Comparison of ENCODE assay signal across 11 cellular contexts in the genomic region with DNA sequence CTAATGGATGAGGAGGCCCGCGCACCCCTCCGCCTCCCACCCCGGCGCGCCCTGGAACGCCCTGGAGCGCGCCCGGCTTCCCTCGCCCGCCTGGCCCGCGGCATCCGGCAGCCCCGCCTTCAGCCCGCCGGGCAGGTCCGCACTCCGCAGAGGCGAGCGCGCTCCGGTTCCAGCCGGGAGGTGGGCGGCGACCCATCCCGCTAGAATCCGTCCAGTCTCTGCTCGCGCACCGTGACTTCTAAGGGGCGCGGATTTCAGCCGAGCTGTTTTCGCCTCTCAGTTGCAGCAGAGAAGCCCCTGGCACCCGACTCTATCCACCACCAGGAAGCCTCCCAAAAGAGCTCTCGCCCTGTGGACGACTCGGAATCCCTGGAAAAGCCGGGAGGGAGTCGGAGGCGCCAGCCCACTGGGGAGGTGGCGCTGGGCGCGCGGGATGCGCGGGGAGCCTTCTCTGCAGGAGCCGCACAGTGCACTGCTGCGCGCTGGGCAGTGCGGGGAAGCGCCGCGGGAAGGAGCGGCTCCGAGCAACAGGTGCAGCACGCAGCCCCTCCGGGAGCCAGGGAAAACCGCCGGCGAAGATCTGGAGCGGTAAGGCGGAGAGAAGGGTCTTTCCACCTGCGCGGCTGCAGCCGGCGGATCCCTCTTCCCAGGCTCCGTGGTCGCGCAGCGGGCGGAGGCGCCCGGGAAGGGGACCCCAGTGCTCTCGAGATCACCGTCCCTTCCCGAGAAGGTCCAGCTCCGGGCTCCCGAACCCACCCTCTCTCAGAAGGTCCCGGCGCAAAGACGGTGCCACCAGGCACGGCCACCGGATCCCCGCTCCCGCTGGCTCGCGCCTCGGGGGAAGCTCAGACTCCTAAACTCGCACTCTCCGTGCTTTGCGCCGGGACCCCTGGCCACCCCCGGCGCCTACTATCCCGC. TPM values are rescaled to one million over a fixed set of nuclear protein-coding genes. Genes with fewer than 3 reads are reported as not detected.
DNase-seq lines count a peak whose midpoint lies in the region; ATAC-seq, FAIRE-seq and TF ChIP-seq lines count a peak whose summit lies in the region.
"Had no signal": no experiment of that assay in that cellular context is flagged by ENCODE, and none has a peak within 500 bp of the region (broad histone marks: within the 10 kb centered on the region; RNA-seq: fewer than 3 reads in every experiment).

A gene with protein sequence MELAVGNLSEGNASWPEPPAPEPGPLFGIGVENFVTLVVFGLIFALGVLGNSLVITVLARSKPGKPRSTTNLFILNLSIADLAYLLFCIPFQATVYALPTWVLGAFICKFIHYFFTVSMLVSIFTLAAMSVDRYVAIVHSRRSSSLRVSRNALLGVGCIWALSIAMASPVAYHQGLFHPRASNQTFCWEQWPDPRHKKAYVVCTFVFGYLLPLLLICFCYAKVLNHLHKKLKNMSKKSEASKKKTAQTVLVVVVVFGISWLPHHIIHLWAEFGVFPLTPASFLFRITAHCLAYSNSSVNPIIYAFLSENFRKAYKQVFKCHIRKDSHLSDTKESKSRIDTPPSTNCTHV (plus strand): TSS at position 266 of the 918 bp plus-strand sequence. CDS start 701 bp downstream, outside the sequence.

- H3K36me3 ChIP-seq in endothelial cell of umbilical vein (ENCODE audit: control insufficient read depth in 2 of 2, extremely low read depth in 1 of 2, insufficient read depth in 2 of 2, low read length in 2 of 2) = no peaks in the 10 kb centered on the region

- no peaks in the 10 kb centered on the region for H3K4me1 ChIP-seq in endothelial cell of umbilical vein (ENCODE audit: control insufficient read depth, extremely low read depth, insufficient read depth, low read length)

- H3K9me3 ChIP-seq in endothelial cell of umbilical vein (replicated peaks; ENCODE audit: control insufficient read depth, insufficient read depth, low read length) = no peaks in the 10 kb centered on the region

- TF ChIP-seq CTCF in endothelial cell of umbilical vein (IDR thresholded peaks at IDR 0.05; ENCODE audit: extremely low read depth in 1 of 2, insufficient read depth in 1 of 2, low read depth in 1 of 2, low read length in 2 of 2) = no peak
- no peak for TF ChIP-seq CTCF in osteocyte (IDR thresholded peaks at IDR 0.05)

- H4K20me1 ChIP-seq in endothelial cell of umbilical vein (replicated peaks; ENCODE audit: control insufficient read depth, extremely low read depth, insufficient read depth, low read length) = no peaks in the 10 kb centered on the region

- peaks cover 15% of the 10 kb centered on the region for H3K9me3 Mint-ChIP-seq in osteocyte (ENCODE audit: unreplicated experiment)

- peaks cover 75% of the 10 kb centered on the region for H3K27me3 Mint-ChIP-seq in osteocyte (ENCODE audit: unreplicated experiment)

- no peak within 1 kb of the TSS for H3K9ac ChIP-seq in endothelial cell of umbilical vein (replicated peaks; ENCODE audit: extremely low read depth, insufficient read depth, low read length)

- H3K27ac Mint-ChIP-seq in osteocyte (ENCODE audit: unreplicated experiment) = no peak within 1 kb of the TSS

- H3K36me3 Mint-ChIP-seq in osteocyte (ENCODE audit: unreplicated experiment) = peaks cover 2% of the 10 kb centered on the region

- H3K4me2 ChIP-seq in endothelial cell of umbilical vein (ENCODE audit: insufficient read depth, low read length) = peak within 1 kb of the TSS; percentile 48

- FAIRE-seq in endothelial cell of umbilical vein (lab: Jason Lieb, UNC) (no peak), GM12892 (lab: Jason Lieb, UNC) (no peak)
- FAIRE-seq: frontal cortex, GM19239, RCC 7860 had no signal

- peaks cover 21 to 34% of the 10 kb centered on the region in 2 experiments for H3K27me3 ChIP-seq in endothelial cell of umbilical vein (ENCODE audit: control insufficient read depth in 2 of 2, insufficient read depth in 2 of 2, low read length in 2 of 2)

- DNase-seq in COLO668 (lab: John Stamatoyannopoulos, UW; ENCODE audit: unreplicated experiment) = peak; percentile 89
- DNase-seq in NCI-H345 (lab: John Stamatoyannopoulos, UW) = peak; percentile 67
- no peak for DNase-seq in endothelial cell of umbilical vein (ENCODE audit: low read depth, low spot score)
- no peak for DNase-seq in osteocyte (ENCODE audit: extremely low spot score, unreplicated experiment)
- no peak for DNase-seq in HUDEP-2 (lab: John Stamatoyannopoulos, UW; ENCODE audit: unreplicated experiment in 76 of 76)
- DNase-seq in activated effector memory CD4-positive, alpha-beta T cell treated with Interleukin-2 at 50 U/mL for 16 hours = no peak
- DNase-seq in GM12892 (ENCODE audit: insufficient read length) = no peak

- ATAC-seq in GM21528 (IDR thresholded peaks at IDR 0.05; ENCODE audit: low FRiP score, unreplicated experiment) = no peak

- H3K4me3 ChIP-seq in endothelial cell of umbilical vein (replicated peaks in 1 of 3; ENCODE audit: insufficient read depth in 1 of 3, low read depth in 1 of 3, low read length in 3 of 3) = no peak within 1 kb of the TSS

- dilution Hi-C loops in endothelial cell of umbilical vein (cut with MboI; ENCODE audit: extremely low pct_ligation_motif_present, low sequenced_read_pairs) = no loop called here

- no peak for TF ChIP-seq POLR2A in endothelial cell of umbilical vein (IDR thresholded peaks at IDR 0.05; ENCODE audit: low read depth, low read length)
- TF ChIP-seq POLR2A in GM12892 (IDR thresholded peaks at IDR 0.05; ENCODE audit: low read depth, low read length) = no peak

- no peaks in the 10 kb centered on the region for H3K79me2 ChIP-seq in endothelial cell of umbilical vein (ENCODE audit: control insufficient read depth, insufficient read depth, low read length)

- no TSS peak for BruUV-seq in endothelial cell of umbilical vein (replicated peaks; lab: Mats Ljungman, UMichigan)

- peak within 1 kb of the TSS; percentile 74 for H3K4me3 Mint-ChIP-seq in osteocyte (ENCODE audit: unreplicated experiment)

- CTCF ChIA-PET in endothelial cell of umbilical vein (lab: Charles Lee) = no interaction called here

- H3K9me1 ChIP-seq in endothelial cell of umbilical vein (replicated peaks; ENCODE audit: control insufficient read depth, extremely low read depth, insufficient read depth, low read length) = no peaks in the 10 kb centered on the region

- H3K4me1 Mint-ChIP-seq in osteocyte (ENCODE audit: unreplicated experiment) = peaks cover 11% of the 10 kb centered on the region

- H2AFZ ChIP-seq in endothelial cell of umbilical vein (ENCODE audit: low read depth, low read length) = no peak within 1 kb of the TSS

- H3K27ac ChIP-seq in endothelial cell of umbilical vein (ENCODE audit: insufficient read depth, low read depth, low read length) = no peak within 1 kb of the TSS

- POLR2A ChIA-PET in endothelial cell of umbilical vein (lab: Charles Lee) = no interaction called here

- intact Hi-C loops in endothelial cell of umbilical vein (cut with micrococcal nuclease) = no loop called here

TF ChIP-seq in endothelial cell of umbilical vein, 7 proteins besides CTCF, POLR2A, EP300 and RAD21:
- TF ChIP-seq MYC (IDR thresholded peaks at IDR 0.05; ENCODE audit: low read depth, low read length) (no peak), EZH2 (IDR thresholded peaks at IDR 0.05; ENCODE audit: borderline replicate concordance, low read depth, low read length, severe bottlenecking) (peak; percentile 56), JUN (IDR thresholded peaks at IDR 0.05; ENCODE audit: borderline replicate concordance, insufficient read depth, insufficient read length, low read depth) (no peak)
TF ChIP-seq in endothelial cell of umbilical vein: peak in this region for 1.

RNA-seq across cellular contexts. Expression of the gene that starts here (rescaled TPM):
- not detected in 2 replicates for total RNA-seq in endothelial cell of umbilical vein
- not detected in 2 replicates for polyA plus RNA-seq in endothelial cell of umbilical vein
- polyA plus RNA-seq in endothelial cell of umbilical vein (2011; cell fraction: cytosol; rRNA removed) = not detected in 2 replicates
- not detected in 2 replicates for polyA plus RNA-seq in endothelial cell of umbilical vein (2011; cell fraction: nucleus; rRNA removed)
- polyA plus RNA-seq in endothelial cell of umbilical vein (2012) = not detected in 2 replicates
- not detected in 2 replicates for polyA minus RNA-seq in endothelial cell of umbilical vein
- not detected for polyA minus RNA-seq in endothelial cell of umbilical vein (2011; cell fraction: cytosol; rRNA and poly(A)+ RNA removed)
- not detected in 2 replicates for polyA minus RNA-seq in endothelial cell of umbilical vein (2011; cell fraction: nucleus; rRNA and poly(A)+ RNA removed)
- total RNA-seq in osteocyte = not detected in 2 replicates
- not detected for polyA plus RNA-seq in GM12892 (2012; ENCODE audit: missing spikeins)

Comparison
In these comparisons a context has a peak if more than half of its experiments do, and no peak if none do; other contexts are left out.
1. DNase-seq: peak in COLO668 (single experiment) and NCI-H345 (single experiment); none in endothelial cell of umbilical vein (single experiment), osteocyte (single experiment), HUDEP-2 (0 of 76), activated effector memory CD4-positive, alpha-beta T cell treated with Interleukin-2 at 50 U/mL for 16 hours (single experiment) and GM12892 (single experiment).